In genomic region chr17:82237083-82237745, GRCh38 we compare ENCODE assay signal across 1 cellular context.
TF ChIP-seq lines count a peak whose summit lies in the region.

No MANE protein-coding gene starts in this region.

TF ChIP-seq in HepG2, 621 proteins besides CTCF, POLR2A, EP300 and RAD21 (continued from another document and continues in another):
- TF ChIP-seq UBTF (CRISPR knock-in tag; IDR thresholded peaks at IDR 0.05): no peak
- 0 out of 2 replicates have a peak, but pooled peaks have one; percentile 5 for TF ChIP-seq ZNF274 (CRISPR knock-in tag; IDR thresholded peaks at IDR 0.05)
- TF ChIP-seq KLF11 (CRISPR knock-in tag; IDR thresholded peaks at IDR 0.05): no peak
- no peak for TF ChIP-seq ZSCAN29 (CRISPR knock-in tag; conservative IDR thresholded peaks at IDR 0.05)
- no peak for TF ChIP-seq PTBP1 (IDR thresholded peaks at IDR 0.05; ENCODE audit: low read depth, low read length, poor library complexity, severe bottlenecking)
- TF ChIP-seq ZSCAN21 (CRISPR knock-in tag; IDR thresholded peaks at IDR 0.05; ENCODE audit: borderline replicate concordance): 0 out of 2 replicates have a peak, but pooled peaks have one; percentile 29
- TF ChIP-seq KDM5A (IDR thresholded peaks at IDR 0.05; ENCODE audit: borderline replicate concordance, low read length): no peak
- no peak for TF ChIP-seq ZNF678 (CRISPR knock-in tag; IDR thresholded peaks at IDR 0.05)
- no peak for TF ChIP-seq ZFP1 (CRISPR knock-in tag; IDR thresholded peaks at IDR 0.05)
- no peak for TF ChIP-seq ZNF768 (CRISPR knock-in tag; IDR thresholded peaks at IDR 0.05)
- no peak for TF ChIP-seq ZFP82 (CRISPR knock-in tag; IDR thresholded peaks at IDR 0.05; ENCODE audit: borderline replicate concordance)
- no peak for TF ChIP-seq FOXK2 (IDR thresholded peaks at IDR 0.05)
- TF ChIP-seq ZNF253 (CRISPR knock-in tag; IDR thresholded peaks at IDR 0.05; ENCODE audit: borderline replicate concordance): 0 out of 2 replicates have a peak, but pooled peaks have one; percentile 58
- no peak for TF ChIP-seq IRF9 (CRISPR knock-in tag; IDR thresholded peaks at IDR 0.05; ENCODE audit: borderline replicate concordance)
- no peak for TF ChIP-seq ZNF24 (IDR thresholded peaks at IDR 0.05)
- TF ChIP-seq ARHGAP35 (CRISPR knock-in tag; IDR thresholded peaks at IDR 0.05; ENCODE audit: borderline replicate concordance): no peak
- TF ChIP-seq TERF1 (CRISPR knock-in tag; IDR thresholded peaks at IDR 0.05): no peak
- no peak for TF ChIP-seq NBN (conservative IDR thresholded peaks at IDR 0.05)
- no peak for TF ChIP-seq DZIP1 (CRISPR knock-in tag; IDR thresholded peaks at IDR 0.05)
- 0 out of 2 replicates have a peak, but pooled peaks have one; percentile 33 for TF ChIP-seq GLI4 (CRISPR knock-in tag; IDR thresholded peaks at IDR 0.05; ENCODE audit: borderline replicate concordance)
- peak; percentile 99 for TF ChIP-seq ZBTB33 (CRISPR knock-in tag; IDR thresholded peaks at IDR 0.05)
- no peak; the same call in 1 of the 2 replicates for TF ChIP-seq POLR2G (IDR thresholded peaks at IDR 0.05; ENCODE audit: low read depth, low read length)
- no peak for TF ChIP-seq GPBP1L1 (CRISPR knock-in tag; IDR thresholded peaks at IDR 0.05)
- TF ChIP-seq ZBTB7B (CRISPR knock-in tag; IDR thresholded peaks at IDR 0.05): no peak
- TF ChIP-seq FOXA1 (IDR thresholded peaks at IDR 0.05): no peak
- TF ChIP-seq FOXA1 (CRISPR knock-in tag; IDR thresholded peaks at IDR 0.05): no peak
- no peak for TF ChIP-seq TP53 (CRISPR knock-in tag; conservative IDR thresholded peaks at IDR 0.05)
- no peak for TF ChIP-seq NPAS2 (CRISPR knock-in tag; IDR thresholded peaks at IDR 0.05; ENCODE audit: borderline replicate concordance)
- peak; percentile 23 for TF ChIP-seq HNRNPK (IDR thresholded peaks at IDR 0.05; ENCODE audit: low read depth, low read length, poor library complexity, severe bottlenecking)
- no peak for TF ChIP-seq ZNF597 (CRISPR knock-in tag; IDR thresholded peaks at IDR 0.05)
- no peak for TF ChIP-seq PITX1 (CRISPR knock-in tag; IDR thresholded peaks at IDR 0.05)
- TF ChIP-seq NFIB (CRISPR knock-in tag; IDR thresholded peaks at IDR 0.05; ENCODE audit: borderline replicate concordance): 0 out of 2 replicates have a peak, but pooled peaks have one; percentile 14
- no peak for TF ChIP-seq HINFP (CRISPR knock-in tag; IDR thresholded peaks at IDR 0.05; ENCODE audit: low read depth)
- no peak for TF ChIP-seq CEBPZ (IDR thresholded peaks at IDR 0.05; ENCODE audit: low read length)
- TF ChIP-seq GATA4 (IDR thresholded peaks at IDR 0.05; ENCODE audit: borderline replicate concordance, low read depth): no peak
- TF ChIP-seq ZHX1 (CRISPR knock-in tag; IDR thresholded peaks at IDR 0.05; ENCODE audit: low read depth): 0 out of 2 replicates have a peak, but pooled peaks have one; percentile 66
- no peak for TF ChIP-seq ZBTB7A (CRISPR knock-in tag; IDR thresholded peaks at IDR 0.05)
- TF ChIP-seq ATF5 (CRISPR knock-in tag; IDR thresholded peaks at IDR 0.05; ENCODE audit: low read depth): no peak
- no peak for TF ChIP-seq RBAK (CRISPR knock-in tag; IDR thresholded peaks at IDR 0.05)
- no peak for TF ChIP-seq ZSCAN9 (CRISPR knock-in tag; IDR thresholded peaks at IDR 0.05; ENCODE audit: borderline replicate concordance)
- TF ChIP-seq AKAP8 (CRISPR knock-in tag; IDR thresholded peaks at IDR 0.05): 0 out of 2 replicates have a peak, but pooled peaks have one; percentile 24
- no peak for TF ChIP-seq JUN (CRISPR knock-in tag; IDR thresholded peaks at IDR 0.05)
